In genomic region chr16:68287276-68288251, GRCh38 we compare ENCODE assay signal across 8 cellular contexts. TPM values are rescaled to one million over a fixed set of nuclear protein-coding genes. Genes with fewer than 3 reads are reported as not detected.
DNase-seq lines count a peak whose midpoint lies in the region; ATAC-seq and TF ChIP-seq lines count a peak whose summit lies in the region.

No MANE protein-coding gene starts in this region.

- H3K4me1 ChIP-seq in endodermal cell (ENCODE audit: control insufficient read depth, insufficient read depth, low read length), result no peaks in the 10 kb centered on the region

- intact Hi-C loops in posterior vena cava (cut with DNase I), result no loop called here

- ATAC-seq in GM21381 (IDR thresholded peaks at IDR 0.05; ENCODE audit: unreplicated experiment), result no peak
- ATAC-seq in GM21717 (IDR thresholded peaks at IDR 0.05; ENCODE audit: unreplicated experiment), result no peak
- ATAC-seq in HG03571 (IDR thresholded peaks at IDR 0.05; ENCODE audit: unreplicated experiment), result no peak

- peaks cover 82% of the 10 kb centered on the region for H3K4me1 Mint-ChIP-seq in T-helper 1 cell treated with Interleukin-12 subunit alpha and Interleukin-12 subunit beta and Interleukin-4 antibody, amounts not matched to agents 30 μg/mL and 1 μg/mL, for 36 hours (ENCODE audit: low read depth)
- peaks cover 32% of the 10 kb centered on the region for H3K4me1 Mint-ChIP-seq in endodermal cell

- no peaks in the 10 kb centered on the region for H3K27me3 Mint-ChIP-seq in T-helper 1 cell treated with Interleukin-12 subunit alpha and Interleukin-12 subunit beta and Interleukin-4 antibody, amounts not matched to agents 30 μg/mL and 1 μg/mL, for 36 hours (ENCODE audit: low read depth)
- H3K27me3 Mint-ChIP-seq in endodermal cell (ENCODE audit: insufficient read depth), result no peaks in the 10 kb centered on the region

- H3K4me3 ChIP-seq in endodermal cell (ENCODE audit: low read length), result no peak overlapping the region

- H3K36me3 ChIP-seq in endodermal cell (ENCODE audit: control insufficient read depth, insufficient read depth, low read length), result peaks cover 89% of the 10 kb centered on the region

- H3K4me3 Mint-ChIP-seq in T-helper 1 cell treated with Interleukin-12 subunit alpha and Interleukin-12 subunit beta and Interleukin-4 antibody, amounts not matched to agents 30 μg/mL and 1 μg/mL, for 36 hours, result peak overlapping the region; percentile 50
- no peak overlapping the region for H3K4me3 Mint-ChIP-seq in endodermal cell

- peak overlapping the region; percentile 81 for H3K27ac Mint-ChIP-seq in T-helper 1 cell treated with Interleukin-12 subunit alpha and Interleukin-12 subunit beta and Interleukin-4 antibody, amounts not matched to agents 30 μg/mL and 1 μg/mL, for 36 hours
- H3K27ac Mint-ChIP-seq in endodermal cell, result peak overlapping the region; percentile 69

- DNase-seq in GM03348 (ENCODE audit: low spot score) (peak; percentile 92), endodermal cell (no peak), posterior vena cava (ENCODE audit: low spot score) (peak; percentile 93), GM10266 (ENCODE audit: extremely low spot score) (no peak)

- no peaks in the 10 kb centered on the region for H3K9me3 Mint-ChIP-seq in T-helper 1 cell treated with Interleukin-12 subunit alpha and Interleukin-12 subunit beta and Interleukin-4 antibody, amounts not matched to agents 30 μg/mL and 1 μg/mL, for 36 hours
- H3K9me3 Mint-ChIP-seq in endodermal cell, result no peaks in the 10 kb centered on the region

- H3K27ac ChIP-seq in endodermal cell (ENCODE audit: low read depth, low read length), result no peak overlapping the region

- H3K27me3 ChIP-seq in endodermal cell (ENCODE audit: control insufficient read depth, insufficient read depth, low read length, poor library complexity, severe bottlenecking), result no peaks in the 10 kb centered on the region

- H3K9ac ChIP-seq in endodermal cell (ENCODE audit: extremely low read depth, low read length, poor library complexity, severe bottlenecking), result no peak overlapping the region

- TF ChIP-seq CTCF in endodermal cell (conservative IDR thresholded peaks at IDR 0.05) (no peak), GM10266 (IDR thresholded peaks at IDR 0.05; ENCODE audit: control insufficient read depth, insufficient read depth, low read depth, missing control alignments) (no peak)

- no peaks in the 10 kb centered on the region for H3K9me3 ChIP-seq in endodermal cell (ENCODE audit: control insufficient read depth, low read length)

- WGBS in endodermal cell (ENCODE audit: insufficient coverage in 1 of 2, insufficient read length in 1 of 2), 2 experiments, result 97 to 100% methylated on average over 7 to 11 of the region's 11 CpGs

- H3K36me3 Mint-ChIP-seq in T-helper 1 cell treated with Interleukin-12 subunit alpha and Interleukin-12 subunit beta and Interleukin-4 antibody, amounts not matched to agents 30 μg/mL and 1 μg/mL, for 36 hours (ENCODE audit: low read depth), result peaks cover 59% of the 10 kb centered on the region
- peaks cover 41% of the 10 kb centered on the region for H3K36me3 Mint-ChIP-seq in endodermal cell (ENCODE audit: low read depth)

RNA-seq across cellular contexts. Expression of gene SLC7A6OS, which starts 23.2 kb away (rescaled TPM):
- total RNA-seq in endodermal cell (10 to 100 TPM; 22.5 to 26.0 TPM), posterior vena cava (10 to 100 TPM in 1 of 2 donors, 1 to 10 TPM in 1; 9.9 to 12.5 TPM)
- 20.1 TPM for polyA plus RNA-seq in endodermal cell (2013, experiment 1 of 2)
- 19.2 TPM for polyA plus RNA-seq in endodermal cell (2013, experiment 2 of 2)

RNA-seq across cellular contexts. Expression of gene SLC7A6, which starts 23.2 kb away (rescaled TPM):
- total RNA-seq in endodermal cell (10 to 100 TPM; 43.6 to 47.2 TPM), posterior vena cava (10 to 100 TPM; 28.4 to 39.7 TPM)
- 20.2 TPM for polyA plus RNA-seq in endodermal cell (2013, experiment 1 of 2)
- polyA plus RNA-seq in endodermal cell (2013, experiment 2 of 2), result 20.7 TPM

RNA-seq across cellular contexts. Expression of gene PRMT7, which starts 23.3 kb away (rescaled TPM):
- 10 to 100 TPM; 63.9 to 68.5 TPM for total RNA-seq in endodermal cell
- polyA plus RNA-seq in endodermal cell (2013, experiment 1 of 2), result 41.9 TPM
- polyA plus RNA-seq in endodermal cell (2013, experiment 2 of 2), result 41.1 TPM
- 10 to 100 TPM; 18.1 to 22.9 TPM for total RNA-seq in posterior vena cava

RNA-seq across cellular contexts. Expression of gene PLA2G15, which starts 42.4 kb away (rescaled TPM):
- total RNA-seq in endodermal cell (1 to 10 TPM; 8.7 to 10.0 TPM), posterior vena cava (10 to 100 TPM; 11.6 to 21.9 TPM)
- 10.8 TPM for polyA plus RNA-seq in endodermal cell (2013, experiment 1 of 2)
- 10.7 TPM for polyA plus RNA-seq in endodermal cell (2013, experiment 2 of 2)

RNA-seq across cellular contexts. Expression of gene ESRP2, which starts 51.6 kb away (rescaled TPM):
- total RNA-seq in endodermal cell, result 10 to 100 TPM; 51.8 to 56.4 TPM
- 5.3 TPM for polyA plus RNA-seq in endodermal cell (2013, experiment 1 of 2)
- 5.1 TPM for polyA plus RNA-seq in endodermal cell (2013, experiment 2 of 2)
- under 1 TPM in 1 of 2 donors, not detected in 1; 0.23 TPM for total RNA-seq in posterior vena cava

Comparison
In these comparisons a context has a peak if more than half of its experiments do, and no peak if none do; other contexts are left out.
1. DNase-seq: peak in GM03348 (single experiment) and posterior vena cava (single experiment); none in endodermal cell (single experiment) and GM10266 (single experiment).